Comparison of ENCODE assay signal across 14 cellular contexts in genomic region chr19:16877581-16877980, GRCh38. TPM values are rescaled to one million over a fixed set of nuclear protein-coding genes. Genes with fewer than 3 reads are reported as not detected.
DNase-seq lines count a peak whose midpoint lies in the region; ATAC-seq, FAIRE-seq and TF ChIP-seq lines count a peak whose summit lies in the region.
"Had no signal": no experiment of that assay in that cellular context is flagged by ENCODE, and none has a peak within 500 bp of the region (broad histone marks: within the 10 kb centered on the region; RNA-seq: fewer than 3 reads in every experiment).

No MANE protein-coding gene starts in this region.

- no peak for ATAC-seq in GM18909 (IDR thresholded peaks at IDR 0.05; ENCODE audit: poor library complexity, unreplicated experiment)
- ATAC-seq: K562 had no signal

- H3K27me3 ChIP-seq in astrocyte (ENCODE audit: insufficient read depth, low read length) (no peaks in the 10 kb centered on the region), neuronal stem cell (ENCODE audit: control insufficient read depth in 3 of 3, insufficient read depth in 3 of 3, low read depth in 1 of 3, low read length in 3 of 3) (no peaks in the 10 kb centered on the region)

- H4K8ac ChIP-seq in neuronal stem cell (ENCODE audit: low read depth, low read length): no peak overlapping the region

- H3K18ac ChIP-seq in neuronal stem cell (ENCODE audit: low read length): no peak overlapping the region

- H2BK120ac ChIP-seq in neuronal stem cell (ENCODE audit: low read depth, low read length): no peak overlapping the region

- H2AFZ ChIP-seq in astrocyte (ENCODE audit: low read depth, low read length) (no peak overlapping the region), neuronal stem cell (ENCODE audit: low read length) (no peak overlapping the region)

- H3K79me2 ChIP-seq in astrocyte (ENCODE audit: insufficient read depth, low read length): peaks cover 29% of the 10 kb centered on the region

- TF ChIP-seq CTCF in astrocyte (IDR thresholded peaks at IDR 0.05; ENCODE audit: insufficient read depth, low read depth, low read length): no peak

- no peak overlapping the region for H3K9ac ChIP-seq in astrocyte (ENCODE audit: low read length)
- H3K9ac ChIP-seq in neuronal stem cell (ENCODE audit: low read depth, low read length, poor library complexity): peak overlapping the region; percentile 60

- H2AK5ac ChIP-seq in neuronal stem cell (ENCODE audit: low read depth, low read length): no peak overlapping the region

- DNase-seq in A172 (ENCODE audit: low spot score): peak; percentile 32
- peak; percentile 30 for DNase-seq in ELR (ENCODE audit: low read depth)
- DNase-seq in astrocyte (ENCODE audit: low read depth): peak; percentile 11
- no peak for DNase-seq in neuronal stem cell (ENCODE audit: low spot score)
- no peak for DNase-seq in activated T-cell treated with anti-CD3 and anti-CD28 coated beads for 4 hours
- DNase-seq in anterior cingulate cortex (lab: John Stamatoyannopoulos, UW): no peak
- DNase-seq: CD8-positive, alpha-beta memory T cell; GOT3; NCI-H1092; NCI-H69; SIG-M5 had no signal

- WGBS in neuronal stem cell (ENCODE audit: extremely low coverage in 2 of 2, insufficient read length in 2 of 2, insufficient replicate concordance in 1 of 2), 2 donors: no CpG with 5 or more reads among the region's 11 CpGs

- H3K4me3 Mint-ChIP-seq in astrocyte (ENCODE audit: unreplicated experiment): no peak overlapping the region
- H3K4me3 Mint-ChIP-seq: B cell; CD8-positive, alpha-beta memory T cell had no signal

- H3K4me3 ChIP-seq in astrocyte (ENCODE audit: insufficient read depth, low read depth, low read length) (no peak overlapping the region), neuronal stem cell (ENCODE audit: low read length in 2 of 2) (no peak overlapping the region)
- H3K4me3 ChIP-seq: K562 had no signal

- H2BK5ac ChIP-seq in neuronal stem cell (ENCODE audit: low read length): no peak overlapping the region

- peaks cover 14% of the 10 kb centered on the region for H3K4me1 ChIP-seq in astrocyte (ENCODE audit: insufficient read depth, low read length)
- no peaks in the 10 kb centered on the region for H3K4me1 ChIP-seq in neuronal stem cell (ENCODE audit: control insufficient read depth in 2 of 2, insufficient read depth in 1 of 2, low read depth in 1 of 2, low read length in 2 of 2)

- H4K20me1 ChIP-seq in astrocyte (ENCODE audit: insufficient read depth, low read length): peaks cover 57% of the 10 kb centered on the region

- no peak overlapping the region for H4K91ac ChIP-seq in neuronal stem cell (ENCODE audit: low read depth, low read length, poor library complexity)

- H3K4ac ChIP-seq in neuronal stem cell (ENCODE audit: low read length): no peak overlapping the region

- H3K79me1 ChIP-seq in neuronal stem cell (ENCODE audit: low read depth, low read length): peaks cover 15% of the 10 kb centered on the region

- no peak overlapping the region for H3K27ac ChIP-seq in astrocyte (ENCODE audit: low read depth, low read length)
- no peak overlapping the region for H3K27ac ChIP-seq in neuronal stem cell (replicated peaks; ENCODE audit: low read length)

- peaks cover 51% of the 10 kb centered on the region for H3K36me3 Mint-ChIP-seq in astrocyte (ENCODE audit: low read depth, unreplicated experiment)

- H2BK15ac ChIP-seq in neuronal stem cell (ENCODE audit: low read length): no peak overlapping the region

- FAIRE-seq in astrocyte (lab: Jason Lieb, UNC): no peak
- FAIRE-seq: K562 had no signal

- no peak overlapping the region for H2BK12ac ChIP-seq in neuronal stem cell (ENCODE audit: low read length)

- H3K27me3 Mint-ChIP-seq in astrocyte (ENCODE audit: low read depth, unreplicated experiment): no peaks in the 10 kb centered on the region
- H3K27me3 Mint-ChIP-seq: B cell; CD8-positive, alpha-beta memory T cell had no signal

- H3K9me3 ChIP-seq in astrocyte (ENCODE audit: insufficient read depth, low read depth, low read length) (peaks cover 4% of the 10 kb centered on the region), neuronal stem cell (replicated peaks in 1 of 2; ENCODE audit: control insufficient read depth in 2 of 2, insufficient read depth in 1 of 2, low read depth in 1 of 2, low read length in 2 of 2) (peaks cover 19 to 32% of the 10 kb centered on the region in 2 donors)

- no peak overlapping the region for H3K23ac ChIP-seq in neuronal stem cell (ENCODE audit: low read depth, low read length, poor library complexity)

- no peak overlapping the region for H3K14ac ChIP-seq in neuronal stem cell (ENCODE audit: low read length)

- H3K27ac Mint-ChIP-seq in astrocyte (ENCODE audit: unreplicated experiment): no peak overlapping the region

- H3K4me2 ChIP-seq in astrocyte (ENCODE audit: low read length) (no peak overlapping the region), neuronal stem cell (ENCODE audit: insufficient read depth, low read length, poor library complexity, severe bottlenecking) (no peak overlapping the region)

- H3K36me3 ChIP-seq in astrocyte (ENCODE audit: insufficient read depth, low read length) (peaks cover 2% of the 10 kb centered on the region), neuronal stem cell (replicated peaks in 1 of 2; ENCODE audit: control insufficient read depth in 2 of 2, insufficient read depth in 2 of 2, low read length in 2 of 2) (peaks cover 48 to 65% of the 10 kb centered on the region in 2 donors)

- peaks cover 18% of the 10 kb centered on the region for H3K9me3 Mint-ChIP-seq in astrocyte (ENCODE audit: unreplicated experiment)

- H3K4me1 Mint-ChIP-seq in astrocyte (ENCODE audit: low read depth, unreplicated experiment): peaks cover 10% of the 10 kb centered on the region

RNA-seq across cellular contexts. Expression of gene F2RL3, which starts 11.2 kb away (rescaled TPM):
- not detected in 2 replicates for total RNA-seq in A172 (2014; rRNA removed; shearing (Covaris generic))
- not detected in 2 replicates for total RNA-seq in astrocyte
- not detected for polyA plus RNA-seq in neuronal stem cell (2013, experiment 1 of 2)
- polyA plus RNA-seq in neuronal stem cell (2013, experiment 2 of 2): not detected
- total RNA-seq: CD8-positive, alpha-beta memory T cell had no signal
- polyA plus RNA-seq: CD8-positive, alpha-beta memory T cell had no signal

RNA-seq across cellular contexts. Expression of gene SIN3B, which starts 48.4 kb away (rescaled TPM):
- 23.9 and 24.7 TPM in 2 replicates for total RNA-seq in A172 (2014; rRNA removed; shearing (Covaris generic))
- 79.8 and 86.1 TPM in 2 replicates for total RNA-seq in astrocyte
- 25.4 TPM for polyA plus RNA-seq in neuronal stem cell (2013, experiment 1 of 2)
- 25.2 TPM for polyA plus RNA-seq in neuronal stem cell (2013, experiment 2 of 2)

Comparison
In these comparisons a context has a peak if more than half of its experiments do, and no peak if none do; other contexts are left out.
1. DNase-seq: peak in A172 (single experiment), ELR (single experiment) and astrocyte (single experiment); none in neuronal stem cell (single experiment), activated T-cell treated with anti-CD3 and anti-CD28 coated beads for 4 hours (single experiment) and anterior cingulate cortex (0 of 58).